8 cellular contexts compared by ENCODE assay signal in genomic region chr2:63049291-63050185, GRCh38. TPM values are rescaled to one million over a fixed set of nuclear protein-coding genes. Genes with fewer than 3 reads are reported as not detected.
A peak's percentile ranks its signal among the peaks of the same experiment; 100 is the strongest.
DNase-seq lines count a peak whose midpoint lies in the region; ATAC-seq, FAIRE-seq and TF ChIP-seq lines count a peak whose summit lies in the region.

No MANE protein-coding gene starts in this region.

- no peak overlapping the region for H3K27ac ChIP-seq in AG04450 (ENCODE audit: low read depth, low read length)
- no peak overlapping the region for H3K27ac ChIP-seq in right atrium auricular region

- H3K27me3 Mint-ChIP-seq in stimulated activated memory B cell treated with anti-CD40 and anti-IgM and Interleukin-4, amounts not matched to agents 10 μg/mL and 1 μg/mL and 100 μg/mL, for 72 hours = peaks cover 96% of the 10 kb centered on the region

- H3K4me3 ChIP-seq in AG04450 (ENCODE audit: low read depth, low read length) (peak overlapping the region; percentile 51), H7 (ENCODE audit: insufficient read depth, low read depth, low read length) (peak overlapping the region; percentile 62), WI38 (ENCODE audit: low read depth, low read length) (peak overlapping the region; percentile 64), right atrium auricular region (peak overlapping the region; percentile 24 to 55)

- peak overlapping the region; percentile 76 for H3K4me3 Mint-ChIP-seq in stimulated activated memory B cell treated with anti-CD40 and anti-IgM and Interleukin-4, amounts not matched to agents 10 μg/mL and 1 μg/mL and 100 μg/mL, for 72 hours

- DNase-seq in AG04450 (ENCODE audit: low read depth, low spot score) (no peak), H7 (peak; percentile 77), right atrium auricular region (ENCODE audit: low spot score) (no peak), urothelium cell line (ENCODE audit: low spot score) (no peak), UCSD-AML1 (lab: John Stamatoyannopoulos, UW; ENCODE audit: unreplicated experiment) (no peak)

- H3K9me3 ChIP-seq in AG04450 (ENCODE audit: control insufficient read depth, insufficient read depth, low read length) (peaks cover 51% of the 10 kb centered on the region), right atrium auricular region (peaks cover 0 to 3% of the 10 kb centered on the region in 2 donors)

- ATAC-seq in stimulated activated memory B cell treated with anti-CD40 and anti-IgM and Interleukin-4, amounts not matched to agents 10 μg/mL and 1 μg/mL and 100 μg/mL, for 72 hours = no peak
- no peak for ATAC-seq in HG03439 (IDR thresholded peaks at IDR 0.05; ENCODE audit: unreplicated experiment)

- H3K4me1 Mint-ChIP-seq in stimulated activated memory B cell treated with anti-CD40 and anti-IgM and Interleukin-4, amounts not matched to agents 10 μg/mL and 1 μg/mL and 100 μg/mL, for 72 hours = peaks cover 72% of the 10 kb centered on the region

- TF ChIP-seq CTCF in AG04450 (IDR thresholded peaks at IDR 0.05; ENCODE audit: low read depth, low read length) (no peak), WI38 (IDR thresholded peaks at IDR 0.05; ENCODE audit: low read depth, low read length) (no peak), right atrium auricular region (IDR thresholded peaks at IDR 0.05) (no peak)

- H3K27ac Mint-ChIP-seq in stimulated activated memory B cell treated with anti-CD40 and anti-IgM and Interleukin-4, amounts not matched to agents 10 μg/mL and 1 μg/mL and 100 μg/mL, for 72 hours = peak overlapping the region; percentile 9

- H3K4me1 ChIP-seq in right atrium auricular region = peaks cover 0 to 45% of the 10 kb centered on the region in 2 donors

- no peak for FAIRE-seq in urothelium cell line (lab: Jason Lieb, UNC)

- no peaks in the 10 kb centered on the region for H3K36me3 ChIP-seq in H7 (replicated peaks; ENCODE audit: control insufficient read depth, insufficient read depth, low read length)
- peaks cover 12% of the 10 kb centered on the region for H3K36me3 ChIP-seq in right atrium auricular region

- H3K9me3 Mint-ChIP-seq in stimulated activated memory B cell treated with anti-CD40 and anti-IgM and Interleukin-4, amounts not matched to agents 10 μg/mL and 1 μg/mL and 100 μg/mL, for 72 hours = peaks cover 3% of the 10 kb centered on the region

- peaks cover 15% of the 10 kb centered on the region for H3K36me3 Mint-ChIP-seq in stimulated activated memory B cell treated with anti-CD40 and anti-IgM and Interleukin-4, amounts not matched to agents 10 μg/mL and 1 μg/mL and 100 μg/mL, for 72 hours

- H3K27me3 ChIP-seq in AG04450 (ENCODE audit: control insufficient read depth, insufficient read depth, low read length) = peaks cover 73% of the 10 kb centered on the region
- H3K27me3 ChIP-seq in H7 (ENCODE audit: control insufficient read depth, insufficient read depth, low read length) = peaks cover 93% of the 10 kb centered on the region
- H3K27me3 ChIP-seq in right atrium auricular region = peaks cover 47 to 61% of the 10 kb centered on the region in 2 donors

- CTCF ChIA-PET in AG04450 (lab: Charles Lee) = interaction anchor here (0.6 kb wide), 2 partner anchors 223 to 1151 kb away, joined by 3 to 5 read pairs; no protein-coding TSS in a partner anchor

- POLR2A ChIA-PET in AG04450 (lab: Yijun Ruan, JAX) = no interaction called here

RNA-seq across cellular contexts. Expression of gene OTX1, which starts 1.1 kb away (rescaled TPM):
- not detected in 2 replicates for polyA plus RNA-seq in AG04450 (2011; rRNA removed)
- polyA minus RNA-seq in AG04450 (2011; rRNA and poly(A)+ RNA removed) = not detected in 2 replicates
- total RNA-seq in H7 (2014; rRNA removed; shearing (Covaris generic)) = 0.03 and 0.26 TPM in 2 replicates
- not detected for total RNA-seq in right atrium auricular region
